In the genomic region with DNA sequence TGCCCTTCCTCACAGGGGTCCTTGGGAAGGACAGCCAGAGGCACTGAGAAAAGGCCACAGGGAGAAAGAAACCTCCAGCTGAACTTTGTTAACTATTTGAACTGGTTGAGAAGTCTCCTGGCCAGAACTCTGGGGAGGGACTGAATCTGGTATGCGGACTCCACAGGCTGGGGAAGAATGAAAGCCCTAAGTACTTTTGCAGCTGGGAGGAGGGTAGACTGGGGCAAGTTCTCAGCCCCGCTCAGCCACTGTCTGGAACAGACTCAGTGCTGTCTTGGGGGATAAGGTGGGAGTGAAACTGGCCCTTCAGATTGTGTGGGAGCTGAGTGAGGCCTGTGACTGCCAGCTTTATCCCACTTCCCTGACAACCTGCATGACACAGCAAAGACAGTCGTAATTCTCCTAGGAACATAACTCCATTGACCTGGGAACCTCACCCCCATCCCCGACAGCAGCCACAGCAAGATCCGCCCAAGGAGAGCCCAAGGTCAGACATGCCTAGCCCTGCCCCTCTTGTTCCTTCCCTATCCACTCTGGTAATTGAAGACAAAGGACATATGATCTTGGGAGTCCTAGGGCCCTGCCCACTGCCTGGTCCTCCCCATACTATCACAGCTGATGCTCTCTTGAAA, we compare ENCODE assay signal across 24 cellular contexts.
"Had no signal": no experiment of that assay in that cellular context is flagged by ENCODE, and none has a peak within 500 bp of the region (broad histone marks: within the 10 kb centered on the region; RNA-seq: fewer than 3 reads in every experiment).

No MANE protein-coding gene starts in this region.

- H3K27ac Mint-ChIP-seq: dendritic cell treated with granulocyte-macrophage colony-stimulating factor and Interleukin-4, amounts not matched to agents 40 ng/mL and 50 ng/mL, for 4 days; immature natural killer cell; naive thymus-derived CD8-positive, alpha-beta T cell; neural progenitor cell; stimulated activated effector memory CD8-positive, alpha-beta T cell treated with anti-CD3 and anti-CD28 coated beads, Interleukin-12 subunit alpha, Interleukin-12 subunit beta, amount 100 ng/mL, for 72 hours; type B pancreatic cell had no signal

- H3K79me2 ChIP-seq: parathyroid adenoma had no signal

- H3K9me3 ChIP-seq: esophagus squamous epithelium, gastroesophageal sphincter, prostate gland, right lobe of liver, suprapubic skin, thyroid gland had no signal

- ATAC-seq: gastroesophageal sphincter; left colon; mucosa of descending colon; naive thymus-derived CD8-positive, alpha-beta T cell; right lobe of liver; stimulated activated effector memory CD8-positive, alpha-beta T cell treated with anti-CD3 and anti-CD28 coated beads, Interleukin-12 subunit alpha, Interleukin-12 subunit beta, amount 100 ng/mL, for 72 hours; stimulated activated naive CD8-positive, alpha-beta T cell treated with anti-CD3 and anti-CD28 coated beads, Interleukin-15, Interleukin-2, amounts not matched to agents 100 U/mL and 50 U/mL, for 24 hours had no signal

- H3K4me1 Mint-ChIP-seq: immature natural killer cell; naive thymus-derived CD8-positive, alpha-beta T cell; neural progenitor cell; stimulated activated effector memory CD8-positive, alpha-beta T cell treated with anti-CD3 and anti-CD28 coated beads, Interleukin-12 subunit alpha, Interleukin-12 subunit beta, amount 100 ng/mL, for 72 hours had no signal

- H3K27ac ChIP-seq: esophagus squamous epithelium, gastroesophageal sphincter, neural progenitor cell, parathyroid adenoma, prostate gland, right lobe of liver, suprapubic skin, thyroid gland had no signal

- H3K36me3 ChIP-seq: esophagus squamous epithelium, gastroesophageal sphincter, neural progenitor cell, prostate gland, right lobe of liver, suprapubic skin, thyroid gland had no signal

- H3K27me3 Mint-ChIP-seq: dendritic cell treated with granulocyte-macrophage colony-stimulating factor and Interleukin-4, amounts not matched to agents 40 ng/mL and 50 ng/mL, for 4 days; naive thymus-derived CD8-positive, alpha-beta T cell; type B pancreatic cell had no signal

- H3K9me3 Mint-ChIP-seq: type B pancreatic cell had no signal

- DNase-seq: esophagus squamous epithelium; foreskin fibroblast; glutamatergic neuron; immature natural killer cell; left colon; mucosa of descending colon; naive thymus-derived CD8-positive, alpha-beta T cell; occipital lobe; retina; right lobe of liver; stimulated activated CD4-positive, alpha-beta T cell treated with anti-CD3 and anti-CD28 coated beads, Interleukin-4, amount 100 ng/mL, for 1 hour; stimulated activated CD8-positive, alpha-beta memory T cell treated with anti-CD3 and anti-CD28 coated beads, Interleukin-4, amount 100 ng/mL, for 48 hours; stimulated activated naive CD8-positive, alpha-beta T cell treated with anti-CD3 and anti-CD28 coated beads, Interleukin-15, Interleukin-2, amounts not matched to agents 100 U/mL and 50 U/mL, for 24 hours; thyroid gland had no signal

- H3K4me2 ChIP-seq: neural progenitor cell had no signal

- FAIRE-seq: colon, urothelium cell line had no signal

- H2AFZ ChIP-seq: neural progenitor cell, parathyroid adenoma had no signal

- H3K4me3 ChIP-seq: esophagus squamous epithelium, gastroesophageal sphincter, mucosa of descending colon, neural progenitor cell, prostate gland, right lobe of liver, suprapubic skin, thyroid gland had no signal

- H3K9ac ChIP-seq: neural progenitor cell, parathyroid adenoma had no signal

- H3K36me3 Mint-ChIP-seq: immature natural killer cell; neural progenitor cell; stimulated activated effector memory CD8-positive, alpha-beta T cell treated with anti-CD3 and anti-CD28 coated beads, Interleukin-12 subunit alpha, Interleukin-12 subunit beta, amount 100 ng/mL, for 72 hours; type B pancreatic cell had no signal

- H3K4me3 Mint-ChIP-seq: dendritic cell treated with granulocyte-macrophage colony-stimulating factor and Interleukin-4, amounts not matched to agents 40 ng/mL and 50 ng/mL, for 4 days; immature natural killer cell; naive thymus-derived CD8-positive, alpha-beta T cell; neural progenitor cell; stimulated activated effector memory CD8-positive, alpha-beta T cell treated with anti-CD3 and anti-CD28 coated beads, Interleukin-12 subunit alpha, Interleukin-12 subunit beta, amount 100 ng/mL, for 72 hours; type B pancreatic cell had no signal

- H3K4me1 ChIP-seq: esophagus squamous epithelium, gastroesophageal sphincter, neural progenitor cell, parathyroid adenoma, prostate gland, right lobe of liver, suprapubic skin, thyroid gland had no signal

- H3K27me3 ChIP-seq: esophagus squamous epithelium, gastroesophageal sphincter, neural progenitor cell, right lobe of liver, suprapubic skin, thyroid gland had no signal
